In the genomic region with DNA sequence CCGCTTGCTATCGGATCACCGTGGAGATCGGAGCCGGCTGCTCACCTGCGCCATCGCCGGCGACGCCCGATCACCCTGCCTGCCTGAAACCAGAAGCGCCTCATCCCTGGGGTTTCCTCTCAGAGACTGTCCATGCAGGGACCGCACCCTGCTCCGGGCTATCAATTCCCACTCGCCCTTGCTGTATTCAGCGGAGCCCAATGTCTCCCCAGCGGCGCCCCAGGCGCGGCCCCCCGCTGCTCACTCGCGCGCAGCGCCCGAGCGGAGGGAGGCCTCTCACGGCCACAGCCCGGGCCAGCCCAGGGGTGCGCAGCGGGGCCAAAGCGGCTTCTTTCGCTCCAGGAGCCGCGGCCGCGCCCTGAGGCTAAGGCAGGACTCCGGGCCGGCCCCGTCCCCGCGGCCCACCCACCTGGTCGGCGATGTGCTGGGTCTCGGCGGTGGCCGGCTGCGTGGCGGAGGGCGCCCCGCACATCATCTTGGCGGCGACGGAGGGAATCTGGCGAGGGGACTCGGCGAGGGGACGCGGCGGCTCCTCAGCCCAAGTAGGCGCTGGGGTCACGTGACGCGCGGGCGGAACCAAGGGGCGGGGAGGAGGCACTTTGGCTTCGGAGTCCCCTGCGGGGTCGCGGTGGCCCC, we compare ENCODE assay signal across 1 cellular context.
TF ChIP-seq lines count a peak whose summit lies in the region.

Gene CSTB, minus strand, starts transcription at position 514 of the 636 bp plus-strand sequence. Its CDS starts 39 bp downstream, at position 475.

TF ChIP-seq in HEK293, 187 proteins besides CTCF, POLR2A, EP300 and RAD21 (continued from another document):
- no peak for TF ChIP-seq ZNF777 (tag by site-specific recombination; IDR thresholded peaks at IDR 0.05; ENCODE audit: borderline replicate concordance)
- no peak for TF ChIP-seq ZNF48 (tag by site-specific recombination; IDR thresholded peaks at IDR 0.05)
- TF ChIP-seq ZBTB20 (tag by site-specific recombination; IDR thresholded peaks at IDR 0.05), result peak; percentile 66; the same call in 1 of the 2 replicates
- TF ChIP-seq YY2 (tag by site-specific recombination; IDR thresholded peaks at IDR 0.05), result no peak
- no peak for TF ChIP-seq OVOL3 (tag by site-specific recombination; IDR thresholded peaks at IDR 0.05)
- no peak for TF ChIP-seq HOXC10 (CRISPR knock-in tag; IDR thresholded peaks at IDR 0.05)
- TF ChIP-seq ZNF155 (tag by site-specific recombination; IDR thresholded peaks at IDR 0.05), result no peak
- no peak for TF ChIP-seq ZNF202 (tag by site-specific recombination; IDR thresholded peaks at IDR 0.05; ENCODE audit: borderline replicate concordance)
- TF ChIP-seq ZBTB17 (tag by site-specific recombination; IDR thresholded peaks at IDR 0.05), result peak; percentile 72
- TF ChIP-seq ZSCAN23 (tag by site-specific recombination; IDR thresholded peaks at IDR 0.05), result no peak
- no peak for TF ChIP-seq GFI1B (tag by site-specific recombination; IDR thresholded peaks at IDR 0.05)
- TF ChIP-seq ZNF768 (tag by site-specific recombination; IDR thresholded peaks at IDR 0.05), result no peak
- peak; percentile 46 for TF ChIP-seq ZBTB48 (tag by site-specific recombination; IDR thresholded peaks at IDR 0.05)
- no peak for TF ChIP-seq BCL11A (tag by site-specific recombination; IDR thresholded peaks at IDR 0.05; ENCODE audit: low read depth)
- TF ChIP-seq ZNF146 (tag by site-specific recombination; IDR thresholded peaks at IDR 0.05), result peak; percentile 4; the same call in 1 of the 2 replicates
- TF ChIP-seq REPIN1 (tag by site-specific recombination; IDR thresholded peaks at IDR 0.05; ENCODE audit: low read depth), result no peak
- no peak for TF ChIP-seq ZNF624 (tag by site-specific recombination; IDR thresholded peaks at IDR 0.05)
- TF ChIP-seq ZNF449 (tag by site-specific recombination; IDR thresholded peaks at IDR 0.05), result 0 out of 2 replicates have a peak, but pooled peaks have one; percentile 18
- peak; percentile 97 for TF ChIP-seq ZNF10 (tag by site-specific recombination; IDR thresholded peaks at IDR 0.05)
- TF ChIP-seq ZNF266 (tag by site-specific recombination; IDR thresholded peaks at IDR 0.05; ENCODE audit: low read depth), result no peak
- TF ChIP-seq ZFP37 (tag by site-specific recombination; IDR thresholded peaks at IDR 0.05), result no peak
- TF ChIP-seq, protein P1, sequence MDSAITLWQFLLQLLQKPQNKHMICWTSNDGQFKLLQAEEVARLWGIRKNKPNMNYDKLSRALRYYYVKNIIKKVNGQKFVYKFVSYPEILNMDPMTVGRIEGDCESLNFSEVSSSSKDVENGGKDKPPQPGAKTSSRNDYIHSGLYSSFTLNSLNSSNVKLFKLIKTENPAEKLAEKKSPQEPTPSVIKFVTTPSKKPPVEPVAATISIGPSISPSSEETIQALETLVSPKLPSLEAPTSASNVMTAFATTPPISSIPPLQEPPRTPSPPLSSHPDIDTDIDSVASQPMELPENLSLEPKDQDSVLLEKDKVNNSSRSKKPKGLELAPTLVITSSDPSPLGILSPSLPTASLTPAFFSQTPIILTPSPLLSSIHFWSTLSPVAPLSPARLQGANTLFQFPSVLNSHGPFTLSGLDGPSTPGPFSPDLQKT (IDR thresholded peaks at IDR 0.05; ENCODE audit: borderline replicate concordance, low read depth, low read length), result no peak
- TF ChIP-seq ZNF510 (tag by site-specific recombination; IDR thresholded peaks at IDR 0.05; ENCODE audit: insufficient replicate concordance), result no peak
- TF ChIP-seq ZNF549 (tag by site-specific recombination; IDR thresholded peaks at IDR 0.05), result no peak
- no peak for TF ChIP-seq OSR2 (tag by site-specific recombination; IDR thresholded peaks at IDR 0.05)
- TF ChIP-seq ZNF423 (tag by site-specific recombination; IDR thresholded peaks at IDR 0.05), result peak; percentile 90
- no peak for TF ChIP-seq ZNF211 (tag by site-specific recombination; IDR thresholded peaks at IDR 0.05; ENCODE audit: low read depth)
- no peak for TF ChIP-seq ZNF654 (tag by site-specific recombination; IDR thresholded peaks at IDR 0.05; ENCODE audit: low read depth)
- no peak for TF ChIP-seq ZNF626 (tag by site-specific recombination; IDR thresholded peaks at IDR 0.05)
- no peak for TF ChIP-seq ZNF560 (tag by site-specific recombination; IDR thresholded peaks at IDR 0.05; ENCODE audit: borderline replicate concordance)
